In genomic region chr13:77330009-77330471, GRCh38 we compare ENCODE assay signal across 8 cellular contexts. TPM values are rescaled to one million over a fixed set of nuclear protein-coding genes. Genes with fewer than 3 reads are reported as not detected.
DNase-seq lines count a peak whose midpoint lies in the region; ATAC-seq and TF ChIP-seq lines count a peak whose summit lies in the region.

No MANE protein-coding gene starts in this region.

- peak overlapping the region; percentile 97 for H3K4me3 ChIP-seq in iPS-11a (ENCODE audit: low read depth, low read length)

- H3K36me3 Mint-ChIP-seq in HFFc6 (ENCODE audit: low read depth) = no peaks in the 10 kb centered on the region
- peaks cover 19% of the 10 kb centered on the region for H3K36me3 Mint-ChIP-seq in activated T-helper 17 cell treated with anti-CD3 and anti-CD28 coated beads, Interleukin-2, amount 50 U/mL, for 72 hours (ENCODE audit: low read depth)
- peaks cover 5% of the 10 kb centered on the region for H3K36me3 Mint-ChIP-seq in stimulated activated naive CD8-positive, alpha-beta T cell treated with anti-CD3 and anti-CD28 coated beads, Interleukin-15, Interleukin-2, amounts not matched to agents 100 ng/mL and 50 ng/mL, for 24 hours (ENCODE audit: low read depth)

- peak; percentile 11 for ATAC-seq in activated T-helper 17 cell treated with anti-CD3 and anti-CD28 coated beads, Interleukin-2, amount 50 U/mL, for 72 hours (replicated peaks)
- ATAC-seq in GM21447 (IDR thresholded peaks at IDR 0.05; ENCODE audit: unreplicated experiment) = no peak

- DNase-seq in AML-193 (lab: John Stamatoyannopoulos, UW) (peak; percentile 85 to 88), HFFc6 (no peak), DMS114 treated with DMSO at 0.1 percent for 48 hours (lab: John Stamatoyannopoulos, UW; ENCODE audit: unreplicated experiment) (no peak)
- DNase-seq in NK-92 treated with Interleukin-12 subunit alpha and Interleukin-12 subunit beta, amount 100 ng/mL, for 24 hours (lab: John Stamatoyannopoulos, UW) = no peak

- no peaks in the 10 kb centered on the region for H3K9me3 Mint-ChIP-seq in HFFc6
- H3K9me3 Mint-ChIP-seq in activated T-helper 17 cell treated with anti-CD3 and anti-CD28 coated beads, Interleukin-2, amount 50 U/mL, for 72 hours = no peaks in the 10 kb centered on the region
- H3K9me3 Mint-ChIP-seq in stimulated activated naive CD8-positive, alpha-beta T cell treated with anti-CD3 and anti-CD28 coated beads, Interleukin-15, Interleukin-2, amounts not matched to agents 100 ng/mL and 50 ng/mL, for 24 hours = no peaks in the 10 kb centered on the region

- H3K4me3 Mint-ChIP-seq in HFFc6 = peak overlapping the region; percentile 89
- peak overlapping the region; percentile 83 for H3K4me3 Mint-ChIP-seq in activated T-helper 17 cell treated with anti-CD3 and anti-CD28 coated beads, Interleukin-2, amount 50 U/mL, for 72 hours
- H3K4me3 Mint-ChIP-seq in stimulated activated naive CD8-positive, alpha-beta T cell treated with anti-CD3 and anti-CD28 coated beads, Interleukin-15, Interleukin-2, amounts not matched to agents 100 ng/mL and 50 ng/mL, for 24 hours = peak overlapping the region; percentile 97

- no peak for TF ChIP-seq CTCF in HFFc6 (IDR thresholded peaks at IDR 0.05)

- peak overlapping the region; percentile 80 for H3K27ac Mint-ChIP-seq in HFFc6
- H3K27ac Mint-ChIP-seq in activated T-helper 17 cell treated with anti-CD3 and anti-CD28 coated beads, Interleukin-2, amount 50 U/mL, for 72 hours = peak overlapping the region; percentile 82
- H3K27ac Mint-ChIP-seq in stimulated activated naive CD8-positive, alpha-beta T cell treated with anti-CD3 and anti-CD28 coated beads, Interleukin-15, Interleukin-2, amounts not matched to agents 100 ng/mL and 50 ng/mL, for 24 hours = peak overlapping the region; percentile 98

- H3K27me3 Mint-ChIP-seq in HFFc6 (ENCODE audit: insufficient read depth) = no peaks in the 10 kb centered on the region
- H3K27me3 Mint-ChIP-seq in activated T-helper 17 cell treated with anti-CD3 and anti-CD28 coated beads, Interleukin-2, amount 50 U/mL, for 72 hours = no peaks in the 10 kb centered on the region
- no peaks in the 10 kb centered on the region for H3K27me3 Mint-ChIP-seq in stimulated activated naive CD8-positive, alpha-beta T cell treated with anti-CD3 and anti-CD28 coated beads, Interleukin-15, Interleukin-2, amounts not matched to agents 100 ng/mL and 50 ng/mL, for 24 hours

- peaks cover 40% of the 10 kb centered on the region for H3K4me1 Mint-ChIP-seq in HFFc6 (ENCODE audit: low read depth)
- peaks cover 8% of the 10 kb centered on the region for H3K4me1 Mint-ChIP-seq in activated T-helper 17 cell treated with anti-CD3 and anti-CD28 coated beads, Interleukin-2, amount 50 U/mL, for 72 hours
- H3K4me1 Mint-ChIP-seq in stimulated activated naive CD8-positive, alpha-beta T cell treated with anti-CD3 and anti-CD28 coated beads, Interleukin-15, Interleukin-2, amounts not matched to agents 100 ng/mL and 50 ng/mL, for 24 hours (ENCODE audit: low read depth) = peaks cover 39% of the 10 kb centered on the region

RNA-seq across cellular contexts. Expression of gene MYCBP2, which starts 3.1 kb away (rescaled TPM):
- 10 to 100 TPM; 52.7 to 66.3 (median 54.9) TPM for total RNA-seq in HFFc6 (2021; fragmentation: NEBNext Ultra II Directional; extraction: Animal tissue kit (Norgen Biotek cat#: 25700))
- 100 to 1,000 TPM in 1 of 2 donors, 10 to 100 TPM in 1; 69.1 to 101 TPM for total RNA-seq in activated T-helper 17 cell treated with anti-CD3 and anti-CD28 coated beads, Interleukin-2, amount 50 U/mL, for 72 hours

Comparison
In these comparisons a context has a peak if more than half of its experiments do, and no peak if none do; other contexts are left out.
1. DNase-seq: peak in AML-193 (2 of 2); none in HFFc6 (single experiment), NK-92 treated with Interleukin-12 subunit alpha and Interleukin-12 subunit beta, amount 100 ng/mL, for 24 hours (single experiment) and DMS114 treated with DMSO at 0.1 percent for 48 hours (single experiment).
2. Peak in every context shown above with its lines, with median percentiles within 50 percentile points of each other: H3K27ac Mint-ChIP-seq and H3K4me3 Mint-ChIP-seq.